8 cellular contexts compared by ENCODE assay signal in genomic region chr22:49970528-49971231, GRCh38. TPM values are rescaled to one million over a fixed set of nuclear protein-coding genes. Genes with fewer than 3 reads are reported as not detected.
DNase-seq lines count a peak whose midpoint lies in the region; ATAC-seq and TF ChIP-seq lines count a peak whose summit lies in the region.

No MANE protein-coding gene starts in this region.

- peaks cover 20% of the 10 kb centered on the region for H3K4me1 ChIP-seq in NT2/D1 (ENCODE audit: insufficient read depth, insufficient read length)

- H3K36me3 ChIP-seq in NT2/D1 (ENCODE audit: insufficient read depth, insufficient read length, low read length): no peaks in the 10 kb centered on the region

- no peaks in the 10 kb centered on the region for H3K9me3 ChIP-seq in NT2/D1 (ENCODE audit: insufficient read depth, low read length)

- peaks cover 22% of the 10 kb centered on the region for H3K27me3 Mint-ChIP-seq in endothelial cell (ENCODE audit: unreplicated experiment)

- TF ChIP-seq CTCF in endothelial cell (IDR thresholded peaks at IDR 0.05; ENCODE audit: unreplicated experiment): no peak

- peak overlapping the region; percentile 43 for H3K4me3 ChIP-seq in NT2/D1 (ENCODE audit: insufficient read length, low read depth)

- peaks cover 24% of the 10 kb centered on the region for H3K27me3 ChIP-seq in NT2/D1 (ENCODE audit: insufficient read depth, insufficient read length)

- ATAC-seq in GM19023 (IDR thresholded peaks at IDR 0.05; ENCODE audit: unreplicated experiment): peak; percentile 76
- peak; percentile 69 for ATAC-seq in HG03280 (IDR thresholded peaks at IDR 0.05; ENCODE audit: unreplicated experiment)

- peaks cover 9% of the 10 kb centered on the region for H3K4me1 Mint-ChIP-seq in endothelial cell (ENCODE audit: unreplicated experiment)

- DNase-seq in AG20443 (ENCODE audit: low spot score): peak; percentile 96
- peak; percentile 76 for DNase-seq in NT2/D1 (ENCODE audit: low read depth, low spot score)
- peak; percentile 96 for DNase-seq in activated CD8-positive, alpha-beta memory T cell treated with anti-CD3 and anti-CD28 coated beads, Interleukin-2, amount 50 U/mL, for 1 hour (ENCODE audit: extremely low read depth)
- DNase-seq in endothelial cell (ENCODE audit: low spot score): peak; percentile 53
- peak; percentile 98 for DNase-seq in mesenteric fat pad (ENCODE audit: low spot score)
- DNase-seq in stimulated activated CD8-positive, alpha-beta memory T cell treated with anti-CD3 and anti-CD28 coated beads, Interleukin-12 subunit alpha, Interleukin-12 subunit beta, amount 100 ng/mL, for 4 hours (ENCODE audit: low read depth): peak; percentile 93

- peak overlapping the region; percentile 86 for H3K27ac Mint-ChIP-seq in endothelial cell (ENCODE audit: unreplicated experiment)

- H3K36me3 Mint-ChIP-seq in endothelial cell (ENCODE audit: low read depth, unreplicated experiment): peaks cover 7% of the 10 kb centered on the region

- H3K4me3 Mint-ChIP-seq in endothelial cell (ENCODE audit: unreplicated experiment): peak overlapping the region; percentile 88

- peak overlapping the region; percentile 77 for H3K9ac ChIP-seq in NT2/D1 (ENCODE audit: insufficient read length, low read depth)

- no peaks in the 10 kb centered on the region for H3K9me3 Mint-ChIP-seq in endothelial cell (ENCODE audit: unreplicated experiment)

RNA-seq across cellular contexts. Expression of gene PIM3, which starts 10.1 kb away (rescaled TPM):
- total RNA-seq in endothelial cell (ENCODE audit: unreplicated experiment) (112 TPM), mesenteric fat pad (124 TPM)

RNA-seq across cellular contexts. Expression of gene IL17REL, which starts 41.9 kb away (rescaled TPM):
- 0.15 TPM for total RNA-seq in endothelial cell (ENCODE audit: unreplicated experiment)
- total RNA-seq in mesenteric fat pad: not detected

RNA-seq across cellular contexts. Expression of gene CRELD2, which starts 52.2 kb away (rescaled TPM):
- total RNA-seq in endothelial cell (ENCODE audit: unreplicated experiment): 207 TPM
- 36.5 TPM for total RNA-seq in mesenteric fat pad

RNA-seq across cellular contexts. Expression of gene ALG12, which starts 52.4 kb away (rescaled TPM):
- total RNA-seq in endothelial cell (ENCODE audit: unreplicated experiment) (23.2 TPM), mesenteric fat pad (12.5 TPM)

Comparison
In these comparisons a context has a peak if more than half of its experiments do, and no peak if none do; other contexts are left out.
1. Peak in every context shown above with its lines: DNase-seq, ATAC-seq and H3K4me3 ChIP-seq.